In genomic region chr2:149773006-149773405, GRCh38 we compare ENCODE assay signal across 24 cellular contexts.
"Had no signal": no experiment of that assay in that cellular context is flagged by ENCODE, and none has a peak within 500 bp of the region (broad histone marks: within the 10 kb centered on the region; RNA-seq: fewer than 3 reads in every experiment).

No MANE protein-coding gene starts in this region.

- H3K36me3 Mint-ChIP-seq: activated naive CD4-positive, alpha-beta T cell treated with anti-CD3 and anti-CD28 coated beads, Interleukin-2, amount 50 U/mL, for 24 hours; activated naive CD8-positive, alpha-beta T cell treated with anti-CD3 and anti-CD28 coated beads, Interleukin-2, amount 10 ng/mL, durations not matched to agents 7 days and 5 days had no signal

- ATAC-seq: activated CD8-positive, alpha-beta T cell treated with anti-CD3 and anti-CD28 coated beads for 36 hours; K562 had no signal

- H3K27me3 Mint-ChIP-seq: activated CD4-positive, alpha-beta T cell treated with anti-CD3 and anti-CD28 coated beads, Interleukin-2, amount 10 ng/mL, durations not matched to agents 24 days and 14 days; activated T-cell treated with anti-CD3 and anti-CD28 coated beads, Interleukin-2, amount 50 U/mL, for 24 hours had no signal

- H3K9me3 Mint-ChIP-seq: activated CD4-positive, alpha-beta T cell treated with anti-CD3 and anti-CD28 coated beads, Interleukin-2, amount 10 ng/mL, durations not matched to agents 24 days and 14 days; activated CD8-positive, alpha-beta T cell treated with anti-CD3 and anti-CD28 coated beads for 36 hours; activated naive CD4-positive, alpha-beta T cell treated with anti-CD3 and anti-CD28 coated beads, Interleukin-2, amount 50 U/mL, for 24 hours; activated naive CD8-positive, alpha-beta T cell treated with anti-CD3 and anti-CD28 coated beads, Interleukin-2, amount 10 ng/mL, durations not matched to agents 7 days and 5 days; activated T-cell treated with anti-CD3 and anti-CD28 coated beads, Interleukin-2, amount 50 U/mL, for 24 hours; activated T-helper 2 cell treated with anti-CD3 and anti-CD28 coated beads, Interferon-gamma antibody, Interleukin-2, Interleukin-4, amounts not matched to agents 10 μg/mL and 5 μg/mL and 100 μg/mL, durations not matched to agents 14 hours and 24 hours and 36 hours had no signal

- H3K4me1 Mint-ChIP-seq: activated CD4-positive, alpha-beta T cell treated with anti-CD3 and anti-CD28 coated beads, Interleukin-2, amount 10 ng/mL, durations not matched to agents 24 days and 14 days; activated naive CD4-positive, alpha-beta T cell treated with anti-CD3 and anti-CD28 coated beads, Interleukin-2, amount 50 U/mL, for 24 hours; activated naive CD8-positive, alpha-beta T cell treated with anti-CD3 and anti-CD28 coated beads, Interleukin-2, amount 10 ng/mL, durations not matched to agents 7 days and 5 days had no signal

- DNase-seq: activated CD4-positive, alpha-beta T cell treated with anti-CD3 and anti-CD28 coated beads, Interleukin-2, amount 10 ng/mL, durations not matched to agents 24 days and 14 days; activated CD4-positive, alpha-beta T cell treated with anti-CD3 and anti-CD28 coated beads, Interleukin-2, amount 50 U/mL, for 4 hours; activated CD8-positive, alpha-beta T cell treated with anti-CD3 and anti-CD28 coated beads for 36 hours; activated gamma-delta T cell; activated naive CD4-positive, alpha-beta T cell treated with Interleukin-2 at 50 U/mL for 16 hours; activated naive CD8-positive, alpha-beta T cell treated with anti-CD3 and anti-CD28 coated beads, Interleukin-2, amount 10 ng/mL, durations not matched to agents 7 days and 5 days; activated T-cell treated with anti-CD3 and anti-CD28 coated beads, Interleukin-2, amount 50 U/mL, for 24 hours; amygdala; NCI-H1105 treated with DMSO at 0.1 percent for 48 hours; NCI-H1436 treated with DMSO at 0.1 percent for 48 hours; NCI-H1694 treated with DMSO at 0.1 percent for 48 hours; NCI-H2029; NCI-H345; NCI-H524 treated with DMSO at 0.1 percent for 48 hours; NCI-H748 treated with DMSO at 0.1 percent for 48 hours; NK-92 treated with Interleukin-12 subunit alpha and Interleukin-12 subunit beta, amount 100 ng/mL, for 24 hours; SHP77; SJCRH30 had no signal

- H3K27ac ChIP-seq: ascending aorta, cardiac muscle cell, SJCRH30, SK-N-MC had no signal

- H3K4me1 ChIP-seq: ascending aorta, SJCRH30 had no signal

- H3K27me3 ChIP-seq: ascending aorta, cardiac muscle cell, SJCRH30 had no signal

- H3K27ac Mint-ChIP-seq: activated CD4-positive, alpha-beta T cell treated with anti-CD3 and anti-CD28 coated beads, Interleukin-2, amount 10 ng/mL, durations not matched to agents 24 days and 14 days; activated CD8-positive, alpha-beta T cell treated with anti-CD3 and anti-CD28 coated beads for 36 hours; activated naive CD4-positive, alpha-beta T cell treated with anti-CD3 and anti-CD28 coated beads, Interleukin-2, amount 50 U/mL, for 24 hours; activated naive CD8-positive, alpha-beta T cell treated with anti-CD3 and anti-CD28 coated beads, Interleukin-2, amount 10 ng/mL, durations not matched to agents 7 days and 5 days; activated T-cell treated with anti-CD3 and anti-CD28 coated beads, Interleukin-2, amount 50 U/mL, for 24 hours; activated T-helper 2 cell treated with anti-CD3 and anti-CD28 coated beads, Interferon-gamma antibody, Interleukin-2, Interleukin-4, amounts not matched to agents 10 μg/mL and 5 μg/mL and 100 μg/mL, durations not matched to agents 14 hours and 24 hours and 36 hours had no signal

- H3K4me3 Mint-ChIP-seq: activated CD4-positive, alpha-beta T cell treated with anti-CD3 and anti-CD28 coated beads, Interleukin-2, amount 10 ng/mL, durations not matched to agents 24 days and 14 days; activated CD8-positive, alpha-beta T cell treated with anti-CD3 and anti-CD28 coated beads for 36 hours; activated naive CD4-positive, alpha-beta T cell treated with anti-CD3 and anti-CD28 coated beads, Interleukin-2, amount 50 U/mL, for 24 hours; activated naive CD8-positive, alpha-beta T cell treated with anti-CD3 and anti-CD28 coated beads, Interleukin-2, amount 10 ng/mL, durations not matched to agents 7 days and 5 days; activated T-cell treated with anti-CD3 and anti-CD28 coated beads, Interleukin-2, amount 50 U/mL, for 24 hours had no signal

- H3K36me3 ChIP-seq: ascending aorta, cardiac muscle cell, SJCRH30 had no signal

- H3K9me3 ChIP-seq: ascending aorta, SJCRH30 had no signal

- FAIRE-seq: K562 had no signal

- H3K4me3 ChIP-seq: ascending aorta, cardiac muscle cell, K562, SJCRH30, SK-N-MC had no signal
